Comparison of ENCODE assay signal across 9 cellular contexts in genomic region chr16:9647981-9648701, GRCh38.
DNase-seq lines count a peak whose midpoint lies in the region; ATAC-seq and TF ChIP-seq lines count a peak whose summit lies in the region.
"Had no signal": no experiment of that assay in that cellular context is flagged by ENCODE, and none has a peak within 500 bp of the region (broad histone marks: within the 10 kb centered on the region; RNA-seq: fewer than 3 reads in every experiment).

No MANE protein-coding gene starts in this region.

- H3K9ac ChIP-seq in Loucy (ENCODE audit: low read depth, low read length, poor library complexity, severe bottlenecking): no peak overlapping the region

- H3F3A ChIP-seq in Loucy (ENCODE audit: low read depth): no peaks in the 10 kb centered on the region

- H3K9me2 ChIP-seq in Loucy (replicated peaks; ENCODE audit: low read depth, low read length): no peaks in the 10 kb centered on the region

- H3K27me3 ChIP-seq in Loucy (ENCODE audit: insufficient read depth, low read length, poor library complexity, severe bottlenecking): no peaks in the 10 kb centered on the region

- H3K9me3 Mint-ChIP-seq in activated T-helper 1 cell treated with anti-CD3 and anti-CD28 coated beads, Interleukin-12 subunit alpha, Interleukin-12 subunit beta, Interleukin-2, Interleukin-4 antibody, amounts not matched to agents 30 ng/mL and 10 ng/mL and 1 ng/mL, durations not matched to agents 14 hours and 24 hours and 36 hours: peaks cover 5% of the 10 kb centered on the region

- intact Hi-C loops in activated T-helper 1 cell treated with anti-CD3 and anti-CD28 coated beads, Interleukin-12 subunit alpha, Interleukin-12 subunit beta, Interleukin-2, Interleukin-4 antibody, amounts not matched to agents 30 ng/mL and 10 ng/mL and 1 ng/mL, durations not matched to agents 14 hours and 24 hours and 36 hours (cut with micrococcal nuclease): no loop called here

- DNase-seq in EL (peak; percentile 30), cerebellar cortex (ENCODE audit: low spot score) (peak; percentile 67), medulla oblongata (ENCODE audit: extremely low spot score) (peak; percentile 55), NOMO-1 treated with DMSO at 0.1 percent for 48 hours (lab: John Stamatoyannopoulos, UW; ENCODE audit: unreplicated experiment) (no peak)
- no peak for DNase-seq in activated T-helper 1 cell treated with anti-CD3 and anti-CD28 coated beads, Interleukin-12 subunit alpha, Interleukin-12 subunit beta, Interleukin-2, Interleukin-4 antibody, amounts not matched to agents 30 ng/mL and 10 ng/mL and 1 ng/mL, durations not matched to agents 14 hours and 24 hours and 36 hours (ENCODE audit: low spot score)
- no peak for DNase-seq in effector CD4-positive, alpha-beta T cell

- H3K79me2 ChIP-seq in Loucy (ENCODE audit: insufficient read depth, low read length): no peaks in the 10 kb centered on the region

- no peak overlapping the region for H3K4me2 ChIP-seq in Loucy (ENCODE audit: low read depth, low read length, poor library complexity, severe bottlenecking)

- ATAC-seq in HG02884 (IDR thresholded peaks at IDR 0.05; ENCODE audit: unreplicated experiment): no peak

- no peaks in the 10 kb centered on the region for H3K4me1 Mint-ChIP-seq in activated T-helper 1 cell treated with anti-CD3 and anti-CD28 coated beads, Interleukin-12 subunit alpha, Interleukin-12 subunit beta, Interleukin-2, Interleukin-4 antibody, amounts not matched to agents 30 ng/mL and 10 ng/mL and 1 ng/mL, durations not matched to agents 14 hours and 24 hours and 36 hours (ENCODE audit: low read depth)

- no peak overlapping the region for H3K4me3 ChIP-seq in Loucy (ENCODE audit: low read length, poor library complexity, severe bottlenecking)
- H3K4me3 ChIP-seq: SK-N-MC had no signal

- H3K9me3 ChIP-seq in Loucy (ENCODE audit: insufficient read depth, low read depth, low read length): no peaks in the 10 kb centered on the region

- H2AFZ ChIP-seq in Loucy (ENCODE audit: low read length): no peak overlapping the region

- no peak overlapping the region for H3K27ac Mint-ChIP-seq in activated T-helper 1 cell treated with anti-CD3 and anti-CD28 coated beads, Interleukin-12 subunit alpha, Interleukin-12 subunit beta, Interleukin-2, Interleukin-4 antibody, amounts not matched to agents 30 ng/mL and 10 ng/mL and 1 ng/mL, durations not matched to agents 14 hours and 24 hours and 36 hours

- H4K20me1 ChIP-seq in Loucy (ENCODE audit: insufficient read depth, low read length, poor library complexity, severe bottlenecking): no peaks in the 10 kb centered on the region

- no peaks in the 10 kb centered on the region for H3K36me3 ChIP-seq in Loucy (ENCODE audit: insufficient read depth, low read length)

- H3K4me1 ChIP-seq in Loucy (ENCODE audit: insufficient read depth, low read length, poor library complexity, severe bottlenecking): no peaks in the 10 kb centered on the region

- H3K27me3 Mint-ChIP-seq in activated T-helper 1 cell treated with anti-CD3 and anti-CD28 coated beads, Interleukin-12 subunit alpha, Interleukin-12 subunit beta, Interleukin-2, Interleukin-4 antibody, amounts not matched to agents 30 ng/mL and 10 ng/mL and 1 ng/mL, durations not matched to agents 14 hours and 24 hours and 36 hours (ENCODE audit: insufficient read depth): no peaks in the 10 kb centered on the region

- peak; percentile 23; the same call in 1 of the 2 replicates for TF ChIP-seq CTCF in Loucy (conservative IDR thresholded peaks at IDR 0.05; ENCODE audit: low read length)

- H3K36me3 Mint-ChIP-seq in activated T-helper 1 cell treated with anti-CD3 and anti-CD28 coated beads, Interleukin-12 subunit alpha, Interleukin-12 subunit beta, Interleukin-2, Interleukin-4 antibody, amounts not matched to agents 30 ng/mL and 10 ng/mL and 1 ng/mL, durations not matched to agents 14 hours and 24 hours and 36 hours (ENCODE audit: low read depth): no peaks in the 10 kb centered on the region

- no peak overlapping the region for H3K4me3 Mint-ChIP-seq in activated T-helper 1 cell treated with anti-CD3 and anti-CD28 coated beads, Interleukin-12 subunit alpha, Interleukin-12 subunit beta, Interleukin-2, Interleukin-4 antibody, amounts not matched to agents 30 ng/mL and 10 ng/mL and 1 ng/mL, durations not matched to agents 14 hours and 24 hours and 36 hours

Comparison
In these comparisons a context has a peak if more than half of its experiments do, and no peak if none do; other contexts are left out.
1. DNase-seq: peak in EL (single experiment), cerebellar cortex (single experiment) and medulla oblongata (single experiment); none in activated T-helper 1 cell treated with anti-CD3 and anti-CD28 coated beads, Interleukin-12 subunit alpha, Interleukin-12 subunit beta, Interleukin-2, Interleukin-4 antibody, amounts not matched to agents 30 ng/mL and 10 ng/mL and 1 ng/mL, durations not matched to agents 14 hours and 24 hours and 36 hours (single experiment), NOMO-1 treated with DMSO at 0.1 percent for 48 hours (single experiment) and effector CD4-positive, alpha-beta T cell (single experiment).